Comparison of ENCODE assay signal across 22 cellular contexts in genomic region chr1:77649127-77649526, GRCh38.
"Had no signal": no experiment of that assay in that cellular context is flagged by ENCODE, and none has a peak within 500 bp of the region (broad histone marks: within the 10 kb centered on the region; RNA-seq: fewer than 3 reads in every experiment).

No MANE protein-coding gene starts in this region.

- H3K4me1 ChIP-seq: SJSA1 had no signal

- H3K4me3 ChIP-seq: SJSA1, SK-N-MC had no signal

- FAIRE-seq: RCC 7860 had no signal

- H3K4me2 ChIP-seq: KMS-11 had no signal

- H3K27me3 ChIP-seq: SJSA1 had no signal

- H3K9ac ChIP-seq: KMS-11 had no signal

- H3K27ac ChIP-seq: KMS-11, SJSA1, SK-N-MC had no signal

- DNase-seq: IMR-90, Kasumi-1, MM.1S, NCI-H1092 treated with DMSO at 0.1 percent for 48 hours, NCI-H1436, NCI-H187, NCI-H2029, NCI-H2081 treated with DMSO at 0.1 percent for 48 hours, NCI-H2171, NCI-H226, NCI-H446, NCI-H510A, NCI-H524 treated with DMSO at 0.1 percent for 48 hours, NCI-H69, NCI-H774, Right ventricle myocardium superior, RPMI8226, SIG-M5 had no signal
